ENCODE assay signal across 8 cellular contexts in the genomic region with DNA sequence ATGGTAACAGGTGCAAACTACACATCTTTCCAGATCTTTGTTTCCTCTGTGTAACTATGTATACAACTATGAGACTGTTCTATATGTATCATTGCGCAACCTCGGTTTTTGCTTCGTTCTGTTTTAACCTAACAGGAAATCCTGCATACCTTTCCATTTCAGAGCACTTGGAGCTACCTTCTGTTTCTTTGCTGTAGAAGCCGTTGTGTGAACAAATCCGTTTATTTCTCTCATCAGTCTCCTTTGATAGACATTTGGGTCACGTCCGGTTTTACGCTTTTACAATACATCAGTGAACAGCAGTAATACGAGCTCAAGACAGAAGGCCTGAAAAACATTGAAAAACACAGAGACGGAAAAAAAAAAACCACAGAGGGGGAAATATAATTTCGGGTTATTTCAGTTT. TPM values are rescaled to one million over a fixed set of nuclear protein-coding genes. Genes with fewer than 3 reads are reported as not detected.
DNase-seq lines count a peak whose midpoint lies in the region.

No MANE protein-coding gene starts in this region.

- H3K36me3 Mint-ChIP-seq in activated T-helper 1 cell treated with anti-CD3 and anti-CD28 coated beads, Interleukin-12 subunit alpha, Interleukin-12 subunit beta, Interleukin-2, Interleukin-4 antibody, amounts not matched to agents 30 ng/mL and 10 ng/mL and 1 ng/mL, durations not matched to agents 14 hours and 24 hours and 36 hours (ENCODE audit: low read depth) = no peaks in the 10 kb centered on the region

- H3K4me1 ChIP-seq in iPS-20b (ENCODE audit: insufficient read depth, low read length) (peaks cover 16% of the 10 kb centered on the region), subcutaneous abdominal adipose tissue (ENCODE audit: control insufficient read depth in 5 of 5, insufficient read depth in 5 of 5, low read length in 5 of 5) (peaks cover 7 to 41% (median 38%) of the 10 kb centered on the region in 5 donors)

- peak overlapping the region; percentile 95 for H3K27ac Mint-ChIP-seq in activated T-helper 1 cell treated with anti-CD3 and anti-CD28 coated beads, Interleukin-12 subunit alpha, Interleukin-12 subunit beta, Interleukin-2, Interleukin-4 antibody, amounts not matched to agents 30 ng/mL and 10 ng/mL and 1 ng/mL, durations not matched to agents 14 hours and 24 hours and 36 hours

- H3K27me3 Mint-ChIP-seq in activated T-helper 1 cell treated with anti-CD3 and anti-CD28 coated beads, Interleukin-12 subunit alpha, Interleukin-12 subunit beta, Interleukin-2, Interleukin-4 antibody, amounts not matched to agents 30 ng/mL and 10 ng/mL and 1 ng/mL, durations not matched to agents 14 hours and 24 hours and 36 hours (ENCODE audit: insufficient read depth) = no peaks in the 10 kb centered on the region

- H3K4me1 Mint-ChIP-seq in activated T-helper 1 cell treated with anti-CD3 and anti-CD28 coated beads, Interleukin-12 subunit alpha, Interleukin-12 subunit beta, Interleukin-2, Interleukin-4 antibody, amounts not matched to agents 30 ng/mL and 10 ng/mL and 1 ng/mL, durations not matched to agents 14 hours and 24 hours and 36 hours (ENCODE audit: low read depth) = peaks cover 59% of the 10 kb centered on the region

- peak overlapping the region; percentile 59 for H3K4me3 ChIP-seq in Jurkat, Clone E6-1 (ENCODE audit: low read length)
- H3K4me3 ChIP-seq in iPS-20b (ENCODE audit: low read length) = peak overlapping the region; percentile 77
- H3K4me3 ChIP-seq in subcutaneous abdominal adipose tissue (ENCODE audit: low read depth in 1 of 5, low read length in 5 of 5) = peak overlapping the region; percentile 58 to 75 (median 60)

- H3K4me3 Mint-ChIP-seq in activated T-helper 1 cell treated with anti-CD3 and anti-CD28 coated beads, Interleukin-12 subunit alpha, Interleukin-12 subunit beta, Interleukin-2, Interleukin-4 antibody, amounts not matched to agents 30 ng/mL and 10 ng/mL and 1 ng/mL, durations not matched to agents 14 hours and 24 hours and 36 hours = peak overlapping the region; percentile 84

- intact Hi-C loops in activated T-helper 1 cell treated with anti-CD3 and anti-CD28 coated beads, Interleukin-12 subunit alpha, Interleukin-12 subunit beta, Interleukin-2, Interleukin-4 antibody, amounts not matched to agents 30 ng/mL and 10 ng/mL and 1 ng/mL, durations not matched to agents 14 hours and 24 hours and 36 hours (cut with micrococcal nuclease) = loop anchor here (1.0 to 10.0 kb wide), 9 partner anchors 10 to 638 kb away; a partner anchor contains a TSS

- no peaks in the 10 kb centered on the region for H3K9me3 Mint-ChIP-seq in activated T-helper 1 cell treated with anti-CD3 and anti-CD28 coated beads, Interleukin-12 subunit alpha, Interleukin-12 subunit beta, Interleukin-2, Interleukin-4 antibody, amounts not matched to agents 30 ng/mL and 10 ng/mL and 1 ng/mL, durations not matched to agents 14 hours and 24 hours and 36 hours

- H3K36me3 ChIP-seq in iPS-20b (ENCODE audit: insufficient read depth, low read depth, low read length) (peaks cover 4% of the 10 kb centered on the region; the same call in 1 of the 2 replicates), subcutaneous abdominal adipose tissue (ENCODE audit: control insufficient read depth in 5 of 5, insufficient read depth in 5 of 5, low read length in 5 of 5) (no peaks in the 10 kb centered on the region)

- H3K9ac ChIP-seq in iPS-20b (ENCODE audit: low read depth, low read length) (peak overlapping the region; percentile 79; the same call in 1 of the 2 replicates), subcutaneous abdominal adipose tissue (ENCODE audit: low read length in 5 of 5) (peak overlapping the region in 3 of 5 donors; percentile 21 to 71 (median 64))

- H3K27me3 ChIP-seq in iPS-20b (ENCODE audit: insufficient read depth, low read length) (no peaks in the 10 kb centered on the region), subcutaneous abdominal adipose tissue (ENCODE audit: control insufficient read depth in 5 of 5, insufficient read depth in 4 of 5, low read length in 5 of 5) (no peaks in the 10 kb centered on the region)

- H3K9me3 ChIP-seq in iPS-20b (ENCODE audit: insufficient read depth, low read depth, low read length) (no peaks in the 10 kb centered on the region), subcutaneous abdominal adipose tissue (ENCODE audit: control insufficient read depth in 5 of 5, low read length in 5 of 5) (no peaks in the 10 kb centered on the region)

- DNase-seq in NCI-H2029 (lab: John Stamatoyannopoulos, UW) (peak; percentile 7), NCI-H2029 treated with DMSO at 0.1 percent for 48 hours (lab: John Stamatoyannopoulos, UW) (no peak), amniotic stem cell (lab: John Stamatoyannopoulos, UW) (no peak), A172 (ENCODE audit: low spot score) (no peak)
- DNase-seq in Jurkat, Clone E6-1 (ENCODE audit: low read depth, low spot score) = peak; percentile 92
- peak; percentile 53 for DNase-seq in activated T-helper 1 cell treated with anti-CD3 and anti-CD28 coated beads, Interleukin-12 subunit alpha, Interleukin-12 subunit beta, Interleukin-2, Interleukin-4 antibody, amounts not matched to agents 30 ng/mL and 10 ng/mL and 1 ng/mL, durations not matched to agents 14 hours and 24 hours and 36 hours (ENCODE audit: low spot score)

- no peak overlapping the region for H3K27ac ChIP-seq in iPS-20b (ENCODE audit: low read length)
- H3K27ac ChIP-seq in subcutaneous abdominal adipose tissue (ENCODE audit: low read depth, low read length) = peak overlapping the region; percentile 29

RNA-seq across cellular contexts. Expression of a gene that starts 10.5 kb away (rescaled TPM):
- 464 TPM for polyA plus RNA-seq in Jurkat, Clone E6-1 (2012; ENCODE audit: insufficient read depth, insufficient read length)
- 128 and 132 TPM in 2 replicates for total RNA-seq in activated T-helper 1 cell treated with anti-CD3 and anti-CD28 coated beads, Interleukin-12 subunit alpha, Interleukin-12 subunit beta, Interleukin-2, Interleukin-4 antibody, amounts not matched to agents 30 ng/mL and 10 ng/mL and 1 ng/mL, durations not matched to agents 14 hours and 24 hours and 36 hours
- total RNA-seq in A172 (2014; rRNA removed; shearing (Covaris generic)) = 216 and 251 TPM in 2 replicates

RNA-seq across cellular contexts. Expression of a gene that starts 12.9 kb away (rescaled TPM):
- 6.5 TPM for polyA plus RNA-seq in Jurkat, Clone E6-1 (2012; ENCODE audit: insufficient read depth, insufficient read length)
- total RNA-seq in activated T-helper 1 cell treated with anti-CD3 and anti-CD28 coated beads, Interleukin-12 subunit alpha, Interleukin-12 subunit beta, Interleukin-2, Interleukin-4 antibody, amounts not matched to agents 30 ng/mL and 10 ng/mL and 1 ng/mL, durations not matched to agents 14 hours and 24 hours and 36 hours = 18.7 and 19.3 TPM in 2 replicates
- total RNA-seq in A172 (2014; rRNA removed; shearing (Covaris generic)) = 4.2 and 5.3 TPM in 2 replicates

RNA-seq across cellular contexts. Expression of a gene that starts 13.6 kb away (rescaled TPM):
- 203 TPM for polyA plus RNA-seq in Jurkat, Clone E6-1 (2012; ENCODE audit: insufficient read depth, insufficient read length)
- total RNA-seq in activated T-helper 1 cell treated with anti-CD3 and anti-CD28 coated beads, Interleukin-12 subunit alpha, Interleukin-12 subunit beta, Interleukin-2, Interleukin-4 antibody, amounts not matched to agents 30 ng/mL and 10 ng/mL and 1 ng/mL, durations not matched to agents 14 hours and 24 hours and 36 hours = 95.4 and 97.1 TPM in 2 replicates
- total RNA-seq in A172 (2014; rRNA removed; shearing (Covaris generic)) = 117 and 123 TPM in 2 replicates

Comparison
In these comparisons a context has a peak if more than half of its experiments do, and no peak if none do; other contexts are left out.
1. DNase-seq: peak in NCI-H2029 (single experiment), Jurkat, Clone E6-1 (single experiment) and activated T-helper 1 cell treated with anti-CD3 and anti-CD28 coated beads, Interleukin-12 subunit alpha, Interleukin-12 subunit beta, Interleukin-2, Interleukin-4 antibody, amounts not matched to agents 30 ng/mL and 10 ng/mL and 1 ng/mL, durations not matched to agents 14 hours and 24 hours and 36 hours (single experiment); none in NCI-H2029 treated with DMSO at 0.1 percent for 48 hours (single experiment), amniotic stem cell (single experiment) and A172 (single experiment).
2. Peak in every context shown above with its lines, with median percentiles within 50 percentile points of each other: H3K4me3 ChIP-seq.